ENCODE assay signal across 12 cellular contexts in the genomic region with DNA sequence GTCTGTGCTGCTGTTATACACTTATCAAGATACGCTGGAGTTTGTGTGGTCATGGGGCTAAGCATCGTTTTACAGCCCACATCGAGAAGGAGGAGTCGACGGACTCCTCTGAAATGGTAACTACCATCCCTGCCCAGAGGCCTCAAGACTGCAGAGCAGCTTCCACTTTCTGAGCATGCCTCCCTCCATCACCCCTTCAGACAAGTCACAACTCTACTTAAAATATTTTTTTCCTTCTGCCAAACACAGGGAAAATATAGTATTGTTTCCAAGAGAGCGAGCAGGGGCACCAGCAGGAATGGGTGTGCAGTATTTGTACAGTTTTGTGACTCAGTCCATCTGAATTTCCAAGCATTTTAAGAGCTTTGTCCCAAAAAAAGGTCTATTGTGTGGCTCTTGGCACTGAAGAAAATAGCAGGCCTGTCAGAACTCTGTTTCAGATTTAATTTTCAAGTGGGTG. TPM values are rescaled to one million over a fixed set of nuclear protein-coding genes. Genes with fewer than 3 reads are reported as not detected.
DNase-seq lines count a peak whose midpoint lies in the region; ATAC-seq and TF ChIP-seq lines count a peak whose summit lies in the region.
"Had no signal": no experiment of that assay in that cellular context is flagged by ENCODE, and none has a peak within 500 bp of the region (broad histone marks: within the 10 kb centered on the region; RNA-seq: fewer than 3 reads in every experiment).

No MANE protein-coding gene starts in this region.

- H2BK5ac ChIP-seq in mesenchymal stem cell (ENCODE audit: low read depth, low read length, poor library complexity, severe bottlenecking): no peak overlapping the region

- TF ChIP-seq EP300 in SK-N-SH (IDR thresholded peaks at IDR 0.05; ENCODE audit: borderline replicate concordance in 1 of 2, low read depth in 1 of 2, low read length in 1 of 2): peak in 1 of 2 experiments; percentile 31; a peak in 1 of 4 replicates

- H3F3A ChIP-seq in SK-N-SH (replicated peaks; ENCODE audit: insufficient read depth): peaks cover 39% of the 10 kb centered on the region

- H3K9ac ChIP-seq in SK-N-SH: peak overlapping the region; percentile 12; the same call in 1 of the 2 replicates
- H3K9ac ChIP-seq in mesenchymal stem cell (ENCODE audit: low read length): peak overlapping the region; percentile 5

- H2BK120ac ChIP-seq in mesenchymal stem cell (ENCODE audit: low read depth, low read length): no peak overlapping the region

- DNase-seq in AG08395 (ENCODE audit: low spot score): peak; percentile 49
- DNase-seq in SK-N-SH: no peak
- DNase-seq in mesenchymal stem cell: no peak
- no peak for DNase-seq in activated gamma-delta T cell treated with Interleukin-2 at 50 U/mL for 16 hours
- DNase-seq in NCI-H748 treated with DMSO at 0.1 percent for 48 hours (lab: John Stamatoyannopoulos, UW): no peak
- DNase-seq: activated CD4-positive, alpha-beta T cell treated with anti-CD3 and anti-CD28 coated beads for 4 hours; naive B cell; SJCRH30 had no signal

- no peak overlapping the region for H3K18ac ChIP-seq in mesenchymal stem cell (ENCODE audit: low read depth in 1 of 2, low read length in 2 of 2)

- peaks cover 57% of the 10 kb centered on the region for H3K79me2 ChIP-seq in SK-N-SH (ENCODE audit: insufficient read depth)

- TF ChIP-seq RAD21 in SK-N-SH (IDR thresholded peaks at IDR 0.05; ENCODE audit: low read length): no peak

- H3K79me1 ChIP-seq in mesenchymal stem cell (replicated peaks; ENCODE audit: low read length, poor library complexity, severe bottlenecking): no peaks in the 10 kb centered on the region

- H3K4me3 ChIP-seq in SK-N-SH (ENCODE audit: low read depth in 2 of 2, low read length in 1 of 2) (no peak overlapping the region), mesenchymal stem cell (ENCODE audit: insufficient read depth in 1 of 2, low read depth in 1 of 2, low read length in 2 of 2) (no peak overlapping the region)
- H3K4me3 ChIP-seq: SJCRH30 had no signal

- no peak overlapping the region for H3K14ac ChIP-seq in mesenchymal stem cell (ENCODE audit: low read length in 2 of 2)

- TF ChIP-seq CTCF in SK-N-SH (IDR thresholded peaks at IDR 0.05): no peak

- no peak overlapping the region for H2BK15ac ChIP-seq in mesenchymal stem cell (ENCODE audit: low read depth, poor library complexity, severe bottlenecking)

- ATAC-seq in esophagus mucosa: peak; percentile 42
- no peak for ATAC-seq in GM21381 (IDR thresholded peaks at IDR 0.05; ENCODE audit: unreplicated experiment)
- ATAC-seq in HG03159 (IDR thresholded peaks at IDR 0.05; ENCODE audit: unreplicated experiment): no peak

- no peaks in the 10 kb centered on the region for H4K20me1 ChIP-seq in SK-N-SH (ENCODE audit: insufficient read depth)

- peaks cover 0 to 21% of the 10 kb centered on the region in 2 experiments; a peak in 3 of 4 replicates for H3K4me1 ChIP-seq in SK-N-SH (ENCODE audit: control insufficient read depth in 1 of 2, insufficient read depth in 2 of 2, low read depth in 1 of 2, low read length in 1 of 2)
- no peaks in the 10 kb centered on the region for H3K4me1 ChIP-seq in mesenchymal stem cell (ENCODE audit: control insufficient read depth, insufficient read depth, low read depth, low read length)

- peaks cover 8% of the 10 kb centered on the region; the same call in 1 of the 2 replicates for H3K9me3 ChIP-seq in SK-N-SH
- H3K9me3 ChIP-seq in mesenchymal stem cell (ENCODE audit: control insufficient read depth, low read length): peaks cover 7% of the 10 kb centered on the region

- H3K4ac ChIP-seq in mesenchymal stem cell (ENCODE audit: low read depth in 1 of 2, low read length in 2 of 2): no peak overlapping the region

- H4K91ac ChIP-seq in mesenchymal stem cell (ENCODE audit: low read length): no peak overlapping the region

- H2AFZ ChIP-seq in SK-N-SH (ENCODE audit: low read depth) (no peak overlapping the region), mesenchymal stem cell (ENCODE audit: low read depth, low read length) (no peak overlapping the region)

- no peak overlapping the region for H3K23ac ChIP-seq in mesenchymal stem cell (ENCODE audit: low read length in 2 of 2)

- peaks cover 0 to 15% of the 10 kb centered on the region in 2 experiments for H3K36me3 ChIP-seq in SK-N-SH (replicated peaks in 1 of 2; ENCODE audit: control insufficient read depth in 1 of 2, insufficient read depth in 2 of 2, low read length in 1 of 2)
- no peaks in the 10 kb centered on the region for H3K36me3 ChIP-seq in mesenchymal stem cell (ENCODE audit: control insufficient read depth in 1 of 2, insufficient read depth in 2 of 2, low read depth in 1 of 2, low read length in 2 of 2)
- H3K36me3 ChIP-seq: SJCRH30 had no signal

- no peak overlapping the region for H4K8ac ChIP-seq in mesenchymal stem cell (ENCODE audit: low read length)

- CTCF ChIA-PET in SK-N-SH (lab: Yijun Ruan, JAX): interaction anchor here (1.2 to 1.7 kb wide), 2 partner anchors 13 to 174 kb away, joined by 4 read pairs; no protein-coding TSS in a partner anchor

- POLR2A ChIA-PET in SK-N-SH (lab: Yijun Ruan, JAX): no interaction called here

- H2AK5ac ChIP-seq in mesenchymal stem cell (ENCODE audit: low read length, severe bottlenecking): no peak overlapping the region

- no peaks in the 10 kb centered on the region for H3K27me3 ChIP-seq in SK-N-SH (ENCODE audit: insufficient read depth)
- H3K27me3 ChIP-seq in mesenchymal stem cell (ENCODE audit: control insufficient read depth in 1 of 2, insufficient read depth in 1 of 2, low read length in 2 of 2): peaks cover 0 to 9% of the 10 kb centered on the region in 2 experiments
- H3K27me3 ChIP-seq: SJCRH30 had no signal

- no peaks in the 10 kb centered on the region for H3K9me2 ChIP-seq in SK-N-SH

- H2BK12ac ChIP-seq in mesenchymal stem cell (ENCODE audit: low read length in 2 of 2): no peak overlapping the region

- H3K4me2 ChIP-seq in SK-N-SH: peak overlapping the region; percentile 5; the same call in 1 of the 2 replicates
- no peak overlapping the region for H3K4me2 ChIP-seq in mesenchymal stem cell (ENCODE audit: low read length, poor library complexity, severe bottlenecking)

- peak overlapping the region in 1 of 2 experiments; percentile 81; a peak in 2 of 4 replicates for H3K27ac ChIP-seq in SK-N-SH (ENCODE audit: low read depth in 2 of 2, low read length in 1 of 2)
- H3K27ac ChIP-seq in mesenchymal stem cell (ENCODE audit: low read length, poor library complexity, severe bottlenecking): no peak overlapping the region
- H3K27ac ChIP-seq: SJCRH30 had no signal

- 45% methylated on average over 1 of the region's 6 CpGs for WGBS in SK-N-SH (ENCODE audit: low lambda C conversion rate)
- WGBS in mesenchymal stem cell: 80% methylated on average over 6 of the region's 6 CpGs

TF ChIP-seq in SK-N-SH, 30 proteins besides CTCF, POLR2A, EP300 and RAD21 (continues in another document):
- TF ChIP-seq MEF2A (IDR thresholded peaks at IDR 0.05; ENCODE audit: borderline replicate concordance, low read depth) (peak; percentile 41; the same call in 1 of the 2 replicates), RXRA (IDR thresholded peaks at IDR 0.05; ENCODE audit: borderline replicate concordance, low read depth) (peak; percentile 16; the same call in 1 of the 2 replicates), RCOR1 (IDR thresholded peaks at IDR 0.05; ENCODE audit: low read length) (no peak), YY1 (IDR thresholded peaks at IDR 0.05; ENCODE audit: low read depth) (0 out of 2 replicates have a peak, but pooled peaks have one; percentile 22), JUND (IDR thresholded peaks at IDR 0.05) (peak; percentile 52), TEAD4 (IDR thresholded peaks at IDR 0.05; ENCODE audit: borderline replicate concordance, insufficient read depth) (peak; percentile 48; the same call in 1 of the 2 replicates), TCF12 (IDR thresholded peaks at IDR 0.05) (peak; percentile 63), NFIC (IDR thresholded peaks at IDR 0.05; ENCODE audit: borderline replicate concordance) (peak; percentile 71), FOSL2 (IDR thresholded peaks at IDR 0.05; ENCODE audit: borderline replicate concordance, low read depth) (peak; percentile 67; the same call in 1 of the 2 replicates)
- TF ChIP-seq, protein P1, sequence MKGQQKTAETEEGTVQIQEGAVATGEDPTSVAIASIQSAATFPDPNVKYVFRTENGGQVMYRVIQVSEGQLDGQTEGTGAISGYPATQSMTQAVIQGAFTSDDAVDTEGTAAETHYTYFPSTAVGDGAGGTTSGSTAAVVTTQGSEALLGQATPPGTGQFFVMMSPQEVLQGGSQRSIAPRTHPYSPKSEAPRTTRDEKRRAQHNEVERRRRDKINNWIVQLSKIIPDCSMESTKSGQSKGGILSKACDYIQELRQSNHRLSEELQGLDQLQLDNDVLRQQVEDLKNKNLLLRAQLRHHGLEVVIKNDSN (IDR thresholded peaks at IDR 0.05; ENCODE audit: borderline replicate concordance, low read depth): no peak

RNA-seq across cellular contexts. Expression of gene EVA1C, which starts 14.1 kb away (rescaled TPM):
- 9.5 and 10.1 TPM in 2 replicates for polyA plus RNA-seq in SK-N-SH (2012; rRNA removed)
- 9.0 and 9.9 TPM in 2 replicates for polyA plus RNA-seq in SK-N-SH (2012; cell fraction: cytosol; rRNA removed)
- 11.5 and 12.6 TPM in 2 replicates for polyA plus RNA-seq in SK-N-SH (2012; cell fraction: nucleus; rRNA removed)
- 23.8 TPM for total RNA-seq in esophagus mucosa
- polyA plus RNA-seq in mesenchymal stem cell (2013, experiment 1 of 2): not detected
- not detected for polyA plus RNA-seq in mesenchymal stem cell (2013, experiment 2 of 2)
- total RNA-seq: G401 had no signal

RNA-seq across cellular contexts. Expression of gene URB1, which starts 33.8 kb away (rescaled TPM):
- 9.9 and 12.5 TPM in 2 replicates for polyA plus RNA-seq in SK-N-SH (2012; rRNA removed)
- 4.7 and 6.4 TPM in 2 replicates for polyA plus RNA-seq in SK-N-SH (2012; cell fraction: cytosol; rRNA removed)
- polyA plus RNA-seq in SK-N-SH (2012; cell fraction: nucleus; rRNA removed): 19.7 and 25.3 TPM in 2 replicates
- total RNA-seq in esophagus mucosa: 14.8 TPM
- polyA plus RNA-seq in mesenchymal stem cell (2013, experiment 1 of 2): 2.4 TPM
- polyA plus RNA-seq in mesenchymal stem cell (2013, experiment 2 of 2): 2.2 TPM
